ENCODE assay signal across 8 cellular contexts in genomic region chr22:28829358-28830181, GRCh38. TPM values are rescaled to one million over a fixed set of nuclear protein-coding genes. Genes with fewer than 3 reads are reported as not detected.
A peak's percentile ranks its signal among the peaks of the same experiment; 100 is the strongest.
DNase-seq lines count a peak whose midpoint lies in the region; ATAC-seq and TF ChIP-seq lines count a peak whose summit lies in the region.

No MANE protein-coding gene starts in this region.

- peaks cover 37% of the 10 kb centered on the region for H3K79me2 ChIP-seq in DND-41 (ENCODE audit: insufficient read depth, low read length)

- H3K9me3 Mint-ChIP-seq in activated naive CD4-positive, alpha-beta T cell treated with anti-CD3 and anti-CD28 coated beads for 36 hours = no peaks in the 10 kb centered on the region

- no peak for TF ChIP-seq POLR2A in ovary (IDR thresholded peaks at IDR 0.05)
- no peak for TF ChIP-seq POLR2A in testis (IDR thresholded peaks at IDR 0.05)

- CTCF ChIA-PET in activated naive CD4-positive, alpha-beta T cell treated with anti-CD3 and anti-CD28 coated beads for 36 hours (lab: Charles Lee) = interaction anchor here (0.6 to 4.7 kb wide), 23 partner anchors 8 to 873 kb away, joined by 3 to 48 read pairs (median 5); partner anchors contain the start of gene XBP1

- peaks cover 14% of the 10 kb centered on the region; the same call in 1 of the 2 replicates for H3K36me3 ChIP-seq in DND-41 (ENCODE audit: insufficient read depth, low read length)
- H3K36me3 ChIP-seq in SJSA1 = no peaks in the 10 kb centered on the region
- H3K36me3 ChIP-seq in ovary = no peaks in the 10 kb centered on the region
- no peaks in the 10 kb centered on the region for H3K36me3 ChIP-seq in testis (ENCODE audit: low read depth, missing control alignments)

- H3K4me2 ChIP-seq in DND-41 (ENCODE audit: insufficient read depth, low read length) = peak overlapping the region; percentile 21

- H3K4me1 ChIP-seq in DND-41 (ENCODE audit: insufficient read depth, low read length) (peaks cover 44% of the 10 kb centered on the region), SJSA1 (replicated peaks) (no peaks in the 10 kb centered on the region), ovary (ENCODE audit: insufficient read depth) (no peaks in the 10 kb centered on the region), testis (peaks cover 8% of the 10 kb centered on the region)

- H3K27ac Mint-ChIP-seq in activated naive CD4-positive, alpha-beta T cell treated with anti-CD3 and anti-CD28 coated beads for 36 hours = no peak overlapping the region

- no peaks in the 10 kb centered on the region for H3K27me3 Mint-ChIP-seq in activated naive CD4-positive, alpha-beta T cell treated with anti-CD3 and anti-CD28 coated beads for 36 hours (ENCODE audit: low read depth)

- peaks cover 10% of the 10 kb centered on the region for H3K4me1 Mint-ChIP-seq in activated naive CD4-positive, alpha-beta T cell treated with anti-CD3 and anti-CD28 coated beads for 36 hours (ENCODE audit: low read depth)

- TF ChIP-seq EP300 in ovary (IDR thresholded peaks at IDR 0.05) = no peak

- peak overlapping the region; percentile 73 for H3K27ac ChIP-seq in DND-41 (ENCODE audit: low read length)
- H3K27ac ChIP-seq in SJSA1 = no peak overlapping the region
- no peak overlapping the region for H3K27ac ChIP-seq in ovary
- H3K27ac ChIP-seq in testis = no peak overlapping the region

- TF ChIP-seq CTCF in DND-41 (IDR thresholded peaks at IDR 0.05; ENCODE audit: borderline replicate concordance, extremely low read depth, low read length, poor library complexity, severe bottlenecking) (peak; percentile 98), ovary (IDR thresholded peaks at IDR 0.05) (peak; percentile 82 to 94 (median 93)), testis (IDR thresholded peaks at IDR 0.05) (peak; percentile 90 to 96 (median 96))

- H3K9ac ChIP-seq in DND-41 (ENCODE audit: low read depth, low read length) = peak overlapping the region; percentile 31

- peaks cover 8% of the 10 kb centered on the region for H3K36me3 Mint-ChIP-seq in activated naive CD4-positive, alpha-beta T cell treated with anti-CD3 and anti-CD28 coated beads for 36 hours (ENCODE audit: low read depth)

- ATAC-seq in DND-41 (ENCODE audit: insufficient read depth, low read depth) = peak; percentile 77
- ATAC-seq in HG03520 (IDR thresholded peaks at IDR 0.05; ENCODE audit: unreplicated experiment) = no peak

- H3K27me3 ChIP-seq in DND-41 (ENCODE audit: insufficient read depth, low read length, poor library complexity) (no peaks in the 10 kb centered on the region), SJSA1 (replicated peaks) (no peaks in the 10 kb centered on the region), ovary (no peaks in the 10 kb centered on the region), testis (no peaks in the 10 kb centered on the region)

- H3K4me3 Mint-ChIP-seq in activated naive CD4-positive, alpha-beta T cell treated with anti-CD3 and anti-CD28 coated beads for 36 hours = no peak overlapping the region

- no peak overlapping the region for H2AFZ ChIP-seq in DND-41 (ENCODE audit: low read depth, low read length)

- 37 to 39% (median 39%) methylated on average over 12 of the region's 12 CpGs for WGBS in ovary, 3 donors
- 44 to 45% methylated on average over 12 of the region's 12 CpGs for WGBS in testis, 2 donors

- H3K4me3 ChIP-seq in DND-41 (ENCODE audit: low read depth in 1 of 2, low read length in 2 of 2) (no peak overlapping the region), SJSA1 (no peak overlapping the region), ovary (no peak overlapping the region), testis (no peak overlapping the region)

- no peaks in the 10 kb centered on the region for H4K20me1 ChIP-seq in DND-41 (ENCODE audit: insufficient read depth, low read length)

- DNase-seq in DND-41 = peak; percentile 86
- peak; percentile 66 for DNase-seq in HuH-7.5 (ENCODE audit: low spot score)
- peak; percentile 47 to 68 for DNase-seq in SJSA1 (ENCODE audit: low read depth in 1 of 2, low spot score in 2 of 2)
- DNase-seq in activated naive CD4-positive, alpha-beta T cell treated with anti-CD3 and anti-CD28 coated beads for 36 hours = peak; percentile 86
- DNase-seq in glomerular endothelial cell (ENCODE audit: extremely low read depth, low read depth, low spot score) = peak; percentile 39
- DNase-seq in ovary = peak; percentile 76 to 86 (median 86)
- peak; percentile 88 for DNase-seq in testis

- no peaks in the 10 kb centered on the region for H3K9me3 ChIP-seq in DND-41 (ENCODE audit: insufficient read depth, low read length, severe bottlenecking)
- no peaks in the 10 kb centered on the region for H3K9me3 ChIP-seq in SJSA1 (replicated peaks)
- H3K9me3 ChIP-seq in ovary = no peaks in the 10 kb centered on the region
- H3K9me3 ChIP-seq in testis = no peaks in the 10 kb centered on the region

- intact Hi-C loops in activated naive CD4-positive, alpha-beta T cell treated with anti-CD3 and anti-CD28 coated beads for 36 hours (cut with micrococcal nuclease) = loop anchor here (1.0 to 2.0 kb wide), 5 partner anchors 27 to 229 kb away; partner anchors contain the start of gene HSCB
- intact Hi-C loops in ovary (cut with DNase I) (loop anchor here in 3 of 4 donors (5.0 to 10.0 kb wide), 3 partner anchors 225 to 815 kb away; no protein-coding TSS in a partner anchor), testis (cut with DNase I; ENCODE audit: low total_unique reads) (loop anchor here (10.0 kb wide), 1 partner anchor 225 kb away; no protein-coding TSS in a partner anchor)

RNA-seq across cellular contexts. Expression of gene XBP1, which starts 29.2 kb away (rescaled TPM):
- 128 and 143 TPM in 2 replicates for total RNA-seq in SJSA1 (2014; rRNA removed; shearing (Covaris generic))
- 100 to 1,000 TPM; 106 to 108 TPM for total RNA-seq in activated naive CD4-positive, alpha-beta T cell treated with anti-CD3 and anti-CD28 coated beads for 36 hours
- total RNA-seq in glomerular endothelial cell = 92.4 and 125 TPM in 2 replicates
- total RNA-seq in ovary = 100 to 1,000 TPM; 115 to 229 (median 138) TPM
- polyA plus RNA-seq in ovary = 100 to 1,000 TPM in 1 of 2 donors, 10 to 100 TPM in 1; 53.1 to 154 TPM
- 10 to 100 TPM; 48.2 to 63.3 TPM for total RNA-seq in testis
- polyA plus RNA-seq in testis (ENCODE audit: insufficient read depth, low read depth, low replicate concordance) = 52.5 TPM

RNA-seq across cellular contexts. Expression of gene ZNRF3, which starts 53.8 kb away (rescaled TPM):
- total RNA-seq in SJSA1 (2014; rRNA removed; shearing (Covaris generic)) = 3.2 and 6.0 TPM in 2 replicates
- 1 to 10 TPM; 1.6 to 2.2 TPM for total RNA-seq in activated naive CD4-positive, alpha-beta T cell treated with anti-CD3 and anti-CD28 coated beads for 36 hours
- total RNA-seq in glomerular endothelial cell = 5.2 and 6.4 TPM in 2 replicates
- 10 to 100 TPM; 11.1 to 24.3 (median 14.1) TPM for total RNA-seq in ovary
- polyA plus RNA-seq in ovary = 1 to 10 TPM; 7.4 TPM
- 10 to 100 TPM; 32.2 to 44.5 TPM for total RNA-seq in testis
- polyA plus RNA-seq in testis (ENCODE audit: insufficient read depth, low read depth, low replicate concordance) = 13.9 TPM

RNA-seq across cellular contexts. Expression of gene CCDC117, which starts 57.1 kb away (rescaled TPM):
- total RNA-seq in SJSA1 (2014; rRNA removed; shearing (Covaris generic)) = 56.9 and 60.0 TPM in 2 replicates
- total RNA-seq in activated naive CD4-positive, alpha-beta T cell treated with anti-CD3 and anti-CD28 coated beads for 36 hours = 10 to 100 TPM; 28.2 to 28.6 TPM
- total RNA-seq in glomerular endothelial cell (18.3 and 23.5 TPM in 2 replicates), ovary (10 to 100 TPM; 14.9 to 24.7 (median 22.8) TPM), testis (10 to 100 TPM; 68.6 to 76.1 TPM)
- polyA plus RNA-seq in ovary (10 to 100 TPM; 11.7 to 34.2 TPM), testis (ENCODE audit: insufficient read depth, low read depth, low replicate concordance) (83.0 TPM)
